In the genomic region with DNA sequence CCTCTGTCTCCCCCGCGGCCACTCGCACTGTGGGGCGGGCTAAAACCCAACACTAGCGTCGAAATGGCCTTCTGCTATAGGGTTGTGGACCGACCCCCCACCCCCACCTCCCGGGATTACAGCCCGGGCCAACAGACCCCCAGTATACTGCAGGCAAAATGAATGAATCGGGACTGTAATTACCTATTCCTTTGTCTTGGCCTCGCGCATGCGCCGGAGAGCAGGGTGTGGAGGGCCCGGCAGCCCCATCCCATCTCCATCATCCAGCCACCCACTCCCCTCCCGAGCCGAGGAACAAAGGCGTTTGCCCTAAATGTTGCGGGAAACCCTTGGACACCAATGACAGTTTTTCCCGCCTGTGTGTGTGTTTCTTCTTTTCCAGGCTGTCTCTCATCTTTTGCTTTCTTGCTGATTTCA, we compare ENCODE assay signal across 8 cellular contexts. TPM values are rescaled to one million over a fixed set of nuclear protein-coding genes. Genes with fewer than 3 reads are reported as not detected.
DNase-seq lines count a peak whose midpoint lies in the region; ATAC-seq and TF ChIP-seq lines count a peak whose summit lies in the region.

No MANE protein-coding gene starts in this region.

- no peaks in the 10 kb centered on the region for H3F3A ChIP-seq in GM23338 (replicated peaks; ENCODE audit: low read depth)

- H3K4me1 Mint-ChIP-seq in GM23338 = peaks cover 57% of the 10 kb centered on the region
- H3K4me1 Mint-ChIP-seq in nephron = peaks cover 38% of the 10 kb centered on the region

- H3K4me3 Mint-ChIP-seq in GM23338 (peak overlapping the region; percentile 91), nephron (peak overlapping the region; percentile 90 to 98 (median 95))

- H3K9me3 Mint-ChIP-seq in GM23338 (no peaks in the 10 kb centered on the region), nephron (no peaks in the 10 kb centered on the region)

- H3K27ac Mint-ChIP-seq in GM23338 = peak overlapping the region; percentile 74
- H3K27ac Mint-ChIP-seq in nephron = peak overlapping the region; percentile 96 to 99 (median 98)

- H3K27me3 ChIP-seq in GM23338 (ENCODE audit: insufficient read depth) (no peaks in the 10 kb centered on the region), ectodermal cell (ENCODE audit: control insufficient read depth, insufficient read depth, low read length, poor library complexity, severe bottlenecking) (no peaks in the 10 kb centered on the region)

- no peaks in the 10 kb centered on the region for H3K9me2 ChIP-seq in GM23338 (ENCODE audit: insufficient read depth)

- no peak overlapping the region for H3K27ac ChIP-seq in GM23338 (ENCODE audit: low read depth)
- peak overlapping the region; percentile 59 for H3K27ac ChIP-seq in ectodermal cell (ENCODE audit: insufficient read depth, low read depth, low read length, poor library complexity, severe bottlenecking)

- peaks cover 46% of the 10 kb centered on the region for H3K4me1 ChIP-seq in ES-I3 (ENCODE audit: insufficient read depth, low read length)
- H3K4me1 ChIP-seq in GM23338 (ENCODE audit: insufficient read depth) = peaks cover 59% of the 10 kb centered on the region
- peaks cover 37% of the 10 kb centered on the region for H3K4me1 ChIP-seq in ectodermal cell (ENCODE audit: control insufficient read depth, insufficient read depth, low read length)

- no peaks in the 10 kb centered on the region for H3K36me3 ChIP-seq in ES-I3 (ENCODE audit: insufficient read depth, low read length)
- H3K36me3 ChIP-seq in GM23338 (ENCODE audit: insufficient read depth) = no peaks in the 10 kb centered on the region
- no peaks in the 10 kb centered on the region for H3K36me3 ChIP-seq in ectodermal cell (ENCODE audit: control insufficient read depth, insufficient read depth, low read length)

- TF ChIP-seq CTCF in GM23338 (conservative IDR thresholded peaks at IDR 0.05; ENCODE audit: low read depth in 2 of 2) = no peak
- TF ChIP-seq CTCF in nephron (IDR thresholded peaks at IDR 0.05; ENCODE audit: unreplicated experiment in 3 of 3) = no peak

- peaks cover 5% of the 10 kb centered on the region; the same call in 2 of the 3 replicates for H3K36me3 Mint-ChIP-seq in GM23338 (ENCODE audit: low read depth)
- peaks cover 25% of the 10 kb centered on the region for H3K36me3 Mint-ChIP-seq in nephron (ENCODE audit: low read depth)

- H3K4me3 ChIP-seq in GM23338 = peak overlapping the region; percentile 82
- H3K4me3 ChIP-seq in ectodermal cell (ENCODE audit: insufficient read depth, low read depth, low read length) = peak overlapping the region; percentile 88

- peak overlapping the region; percentile 95 for H3K9ac ChIP-seq in ES-I3 (ENCODE audit: low read depth, low read length)

- H3K79me2 ChIP-seq in GM23338 (replicated peaks; ENCODE audit: insufficient read depth) = peaks cover 56% of the 10 kb centered on the region

- H3K4me2 ChIP-seq in GM23338 = peak overlapping the region; percentile 86

- peak; percentile 80 for DNase-seq in GM23338 (ENCODE audit: low spot score)
- peak; percentile 64 to 84 for DNase-seq in NCI-H446 (lab: John Stamatoyannopoulos, UW)
- no peak for DNase-seq in central memory CD4-positive, alpha-beta T cell
- no peak for DNase-seq in mesenteric fat pad (ENCODE audit: low spot score)
- no peak for DNase-seq in NK-92 (lab: John Stamatoyannopoulos, UW; ENCODE audit: unreplicated experiment)

- ATAC-seq in GM23338 = peak; percentile 38

- peaks cover 18% of the 10 kb centered on the region for H3K27me3 Mint-ChIP-seq in GM23338 (ENCODE audit: insufficient read depth, low read depth, poor library complexity)
- H3K27me3 Mint-ChIP-seq in nephron (ENCODE audit: low read depth) = peaks cover 2% of the 10 kb centered on the region

- 0% methylated on average over 20 of the region's 20 CpGs for WGBS in ectodermal cell, 2 experiments

- H4K20me1 ChIP-seq in GM23338 (replicated peaks; ENCODE audit: insufficient read depth) = peaks cover 10% of the 10 kb centered on the region

- no peaks in the 10 kb centered on the region for H3K9me3 ChIP-seq in ES-I3 (ENCODE audit: control insufficient read depth, insufficient read depth, low read length)
- no peaks in the 10 kb centered on the region for H3K9me3 ChIP-seq in ectodermal cell (ENCODE audit: control insufficient read depth, low read length)

- H2AFZ ChIP-seq in GM23338 = peak overlapping the region; percentile 21; the same call in 1 of the 2 replicates

TF ChIP-seq in GM23338, 12 proteins besides CTCF, POLR2A, EP300 and RAD21 (continues in another document):
- TF ChIP-seq, protein P1, sequence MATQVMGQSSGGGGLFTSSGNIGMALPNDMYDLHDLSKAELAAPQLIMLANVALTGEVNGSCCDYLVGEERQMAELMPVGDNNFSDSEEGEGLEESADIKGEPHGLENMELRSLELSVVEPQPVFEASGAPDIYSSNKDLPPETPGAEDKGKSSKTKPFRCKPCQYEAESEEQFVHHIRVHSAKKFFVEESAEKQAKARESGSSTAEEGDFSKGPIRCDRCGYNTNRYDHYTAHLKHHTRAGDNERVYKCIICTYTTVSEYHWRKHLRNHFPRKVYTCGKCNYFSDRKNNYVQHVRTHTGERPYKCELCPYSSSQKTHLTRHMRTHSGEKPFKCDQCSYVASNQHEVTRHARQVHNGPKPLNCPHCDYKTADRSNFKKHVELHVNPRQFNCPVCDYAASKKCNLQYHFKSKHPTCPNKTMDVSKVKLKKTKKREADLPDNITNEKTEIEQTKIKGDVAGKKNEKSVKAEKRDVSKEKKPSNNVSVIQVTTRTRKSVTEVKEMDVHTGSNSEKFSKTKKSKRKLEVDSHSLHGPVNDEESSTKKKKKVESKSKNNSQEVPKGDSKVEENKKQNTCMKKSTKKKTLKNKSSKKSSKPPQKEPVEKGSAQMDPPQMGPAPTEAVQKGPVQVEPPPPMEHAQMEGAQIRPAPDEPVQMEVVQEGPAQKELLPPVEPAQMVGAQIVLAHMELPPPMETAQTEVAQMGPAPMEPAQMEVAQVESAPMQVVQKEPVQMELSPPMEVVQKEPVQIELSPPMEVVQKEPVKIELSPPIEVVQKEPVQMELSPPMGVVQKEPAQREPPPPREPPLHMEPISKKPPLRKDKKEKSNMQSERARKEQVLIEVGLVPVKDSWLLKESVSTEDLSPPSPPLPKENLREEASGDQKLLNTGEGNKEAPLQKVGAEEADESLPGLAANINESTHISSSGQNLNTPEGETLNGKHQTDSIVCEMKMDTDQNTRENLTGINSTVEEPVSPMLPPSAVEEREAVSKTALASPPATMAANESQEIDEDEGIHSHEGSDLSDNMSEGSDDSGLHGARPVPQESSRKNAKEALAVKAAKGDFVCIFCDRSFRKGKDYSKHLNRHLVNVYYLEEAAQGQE (IDR thresholded peaks at IDR 0.05; ENCODE audit: unreplicated experiment) = no peak
- TF ChIP-seq ZNF114 (CRISPR knock-in tag; IDR thresholded peaks at IDR 0.05) = no peak
- TF ChIP-seq, protein P2, sequence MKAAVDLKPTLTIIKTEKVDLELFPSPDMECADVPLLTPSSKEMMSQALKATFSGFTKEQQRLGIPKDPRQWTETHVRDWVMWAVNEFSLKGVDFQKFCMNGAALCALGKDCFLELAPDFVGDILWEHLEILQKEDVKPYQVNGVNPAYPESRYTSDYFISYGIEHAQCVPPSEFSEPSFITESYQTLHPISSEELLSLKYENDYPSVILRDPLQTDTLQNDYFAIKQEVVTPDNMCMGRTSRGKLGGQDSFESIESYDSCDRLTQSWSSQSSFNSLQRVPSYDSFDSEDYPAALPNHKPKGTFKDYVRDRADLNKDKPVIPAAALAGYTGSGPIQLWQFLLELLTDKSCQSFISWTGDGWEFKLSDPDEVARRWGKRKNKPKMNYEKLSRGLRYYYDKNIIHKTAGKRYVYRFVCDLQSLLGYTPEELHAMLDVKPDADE (IDR thresholded peaks at IDR 0.05) = no peak
- TF ChIP-seq STAT1 (IDR thresholded peaks at IDR 0.05; ENCODE audit: unreplicated experiment) = no peak
- TF ChIP-seq JUNB (IDR thresholded peaks at IDR 0.05; ENCODE audit: unreplicated experiment) = no peak

RNA-seq across cellular contexts. Expression of a gene that starts 1.6 kb away (rescaled TPM):
- total RNA-seq in GM23338 (2014; rRNA removed; shearing (Covaris generic)) = 89.4 and 114 TPM in 2 replicates
- 84.2 and 87.5 TPM in 2 replicates for polyA plus RNA-seq in GM23338 (2016; fragmentation: Nextera tagmentation; extraction: Ambion mirVana)
- polyA plus RNA-seq in ectodermal cell (2013, experiment 1 of 4) = 168 TPM
- polyA plus RNA-seq in ectodermal cell (2013, experiment 2 of 4) = 174 TPM
- polyA plus RNA-seq in ectodermal cell (2013, experiment 3 of 4) = 178 TPM
- 208 TPM for polyA plus RNA-seq in ectodermal cell (2013, experiment 4 of 4)
- 46.9 TPM for total RNA-seq in mesenteric fat pad

Comparison
In these comparisons a context has a peak if more than half of its experiments do, and no peak if none do; other contexts are left out.
1. DNase-seq: peak in GM23338 (single experiment) and NCI-H446 (2 of 2); none in central memory CD4-positive, alpha-beta T cell (single experiment), mesenteric fat pad (single experiment) and NK-92 (single experiment).